ENCODE assay signal across 34 cellular contexts in the genomic region with DNA sequence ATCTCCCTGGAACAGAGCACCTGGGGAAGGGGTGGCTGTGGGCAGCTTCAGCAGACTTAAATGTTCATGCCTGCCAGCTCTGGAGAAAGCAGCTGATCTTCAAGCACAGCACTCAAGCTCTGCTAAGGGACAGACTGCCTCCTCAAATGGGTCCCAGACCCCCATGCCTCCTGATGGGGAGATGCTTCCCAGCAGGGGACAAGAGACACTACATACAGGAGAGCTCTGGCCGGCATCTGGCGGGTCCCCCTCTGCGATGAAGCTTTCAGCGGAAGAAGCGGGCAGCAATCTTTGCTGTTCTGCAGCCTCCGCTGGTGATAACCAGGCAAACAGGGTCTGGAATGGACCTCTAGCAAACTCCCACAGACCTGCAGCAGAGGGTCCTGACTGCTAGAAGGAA.
"Had no signal": no experiment of that assay in that cellular context is flagged by ENCODE, and none has a peak within 500 bp of the region (broad histone marks: within the 10 kb centered on the region; RNA-seq: fewer than 3 reads in every experiment).

No MANE protein-coding gene starts in this region.

- H3K4me3 ChIP-seq: MG63 had no signal

- H3K27me3 ChIP-seq: MG63 had no signal

- H3K9ac ChIP-seq: KMS-11 had no signal

- H3K27ac ChIP-seq: KMS-11 had no signal

- H3K9me3 ChIP-seq: MG63 had no signal

- H3K36me3 ChIP-seq: MG63 had no signal

- DNase-seq: Karpas-422, Kasumi-1, MG63, MM.1S, MV-4-11, NCI-H1048, NCI-H1092, NCI-H1092 treated with DMSO at 0.1 percent for 48 hours, NCI-H1105, NCI-H1105 treated with DMSO at 0.1 percent for 48 hours, NCI-H1417, NCI-H1417 treated with DMSO at 0.1 percent for 48 hours, NCI-H1436, NCI-H1436 treated with DMSO at 0.1 percent for 48 hours, NCI-H146, NCI-H1694, NCI-H1694 treated with DMSO at 0.1 percent for 48 hours, NCI-H187, NCI-H187 treated with DMSO at 0.1 percent for 48 hours, NCI-H1930, NCI-H2029, NCI-H2029 treated with DMSO at 0.1 percent for 48 hours, NCI-H2081, NCI-H2081 treated with DMSO at 0.1 percent for 48 hours, NCI-H2107, NCI-H2171, NCI-H2171 treated with DMSO at 0.1 percent for 48 hours, NCI-H2227 treated with DMSO at 0.1 percent for 48 hours, NCI-H226, NCI-H345, NCI-H446, NCI-H446 treated with DMSO at 0.1 percent for 48 hours, NCI-H510A had no signal
